ENCODE assay signal across 1 cellular context in genomic region chr10:2121315-2121714, GRCh38.
A peak's percentile ranks its signal among the peaks of the same experiment; 100 is the strongest.
TF ChIP-seq lines count a peak whose summit lies in the region.

No MANE protein-coding gene starts in this region.

TF ChIP-seq in HEK293, 187 proteins besides CTCF, POLR2A, EP300 and RAD21 (continued from another document and continues in another):
- TF ChIP-seq, protein P1, sequence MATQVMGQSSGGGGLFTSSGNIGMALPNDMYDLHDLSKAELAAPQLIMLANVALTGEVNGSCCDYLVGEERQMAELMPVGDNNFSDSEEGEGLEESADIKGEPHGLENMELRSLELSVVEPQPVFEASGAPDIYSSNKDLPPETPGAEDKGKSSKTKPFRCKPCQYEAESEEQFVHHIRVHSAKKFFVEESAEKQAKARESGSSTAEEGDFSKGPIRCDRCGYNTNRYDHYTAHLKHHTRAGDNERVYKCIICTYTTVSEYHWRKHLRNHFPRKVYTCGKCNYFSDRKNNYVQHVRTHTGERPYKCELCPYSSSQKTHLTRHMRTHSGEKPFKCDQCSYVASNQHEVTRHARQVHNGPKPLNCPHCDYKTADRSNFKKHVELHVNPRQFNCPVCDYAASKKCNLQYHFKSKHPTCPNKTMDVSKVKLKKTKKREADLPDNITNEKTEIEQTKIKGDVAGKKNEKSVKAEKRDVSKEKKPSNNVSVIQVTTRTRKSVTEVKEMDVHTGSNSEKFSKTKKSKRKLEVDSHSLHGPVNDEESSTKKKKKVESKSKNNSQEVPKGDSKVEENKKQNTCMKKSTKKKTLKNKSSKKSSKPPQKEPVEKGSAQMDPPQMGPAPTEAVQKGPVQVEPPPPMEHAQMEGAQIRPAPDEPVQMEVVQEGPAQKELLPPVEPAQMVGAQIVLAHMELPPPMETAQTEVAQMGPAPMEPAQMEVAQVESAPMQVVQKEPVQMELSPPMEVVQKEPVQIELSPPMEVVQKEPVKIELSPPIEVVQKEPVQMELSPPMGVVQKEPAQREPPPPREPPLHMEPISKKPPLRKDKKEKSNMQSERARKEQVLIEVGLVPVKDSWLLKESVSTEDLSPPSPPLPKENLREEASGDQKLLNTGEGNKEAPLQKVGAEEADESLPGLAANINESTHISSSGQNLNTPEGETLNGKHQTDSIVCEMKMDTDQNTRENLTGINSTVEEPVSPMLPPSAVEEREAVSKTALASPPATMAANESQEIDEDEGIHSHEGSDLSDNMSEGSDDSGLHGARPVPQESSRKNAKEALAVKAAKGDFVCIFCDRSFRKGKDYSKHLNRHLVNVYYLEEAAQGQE (tag by site-specific recombination; IDR thresholded peaks at IDR 0.05): peak; percentile 29; the same call in 1 of the 2 replicates
- TF ChIP-seq ZNF510 (tag by site-specific recombination; IDR thresholded peaks at IDR 0.05; ENCODE audit: insufficient replicate concordance) (peak; percentile 31), ZXDB (tag by site-specific recombination; IDR thresholded peaks at IDR 0.05) (0 out of 2 replicates have a peak, but pooled peaks have one; percentile 30), ZNF654 (tag by site-specific recombination; IDR thresholded peaks at IDR 0.05; ENCODE audit: low read depth) (peak; percentile 39; the same call in 1 of the 2 replicates), ZNF621 (tag by site-specific recombination; IDR thresholded peaks at IDR 0.05) (no peak), ZNF48 (tag by site-specific recombination; IDR thresholded peaks at IDR 0.05) (no peak), HOXD13 (CRISPR knock-in tag; IDR thresholded peaks at IDR 0.05; ENCODE audit: borderline replicate concordance) (no peak), ZNF426 (tag by site-specific recombination; IDR thresholded peaks at IDR 0.05) (peak; percentile 71), ZNF266 (tag by site-specific recombination; IDR thresholded peaks at IDR 0.05; ENCODE audit: low read depth) (no peak), ZNF133 (tag by site-specific recombination; IDR thresholded peaks at IDR 0.05) (no peak), ZNF138 (tag by site-specific recombination; IDR thresholded peaks at IDR 0.05; ENCODE audit: borderline replicate concordance) (no peak), SP7 (tag by site-specific recombination; IDR thresholded peaks at IDR 0.05) (no peak), PBX3 (CRISPR knock-in tag; IDR thresholded peaks at IDR 0.05) (no peak), ZNF335 (tag by site-specific recombination; conservative IDR thresholded peaks at IDR 0.05) (no peak), ZNF140 (tag by site-specific recombination; IDR thresholded peaks at IDR 0.05) (peak; percentile 64; the same call in 1 of the 2 replicates), ZBTB48 (tag by site-specific recombination; IDR thresholded peaks at IDR 0.05) (no peak), ATF2 (tag by site-specific recombination; IDR thresholded peaks at IDR 0.05; ENCODE audit: low read depth) (no peak), ZNF416 (tag by site-specific recombination; IDR thresholded peaks at IDR 0.05) (no peak), ZNF433 (tag by site-specific recombination; IDR thresholded peaks at IDR 0.05; ENCODE audit: low read depth) (0 out of 2 replicates have a peak, but pooled peaks have one; percentile 17), ZNF184 (tag by site-specific recombination; IDR thresholded peaks at IDR 0.05) (no peak), RBAK (tag by site-specific recombination; IDR thresholded peaks at IDR 0.05) (no peak), ZBTB7A (tag by site-specific recombination; IDR thresholded peaks at IDR 0.05; ENCODE audit: low read depth) (no peak), PRDM10 (tag by site-specific recombination; IDR thresholded peaks at IDR 0.05) (no peak), ZFP69B (tag by site-specific recombination; IDR thresholded peaks at IDR 0.05) (no peak), ZNF623 (tag by site-specific recombination; IDR thresholded peaks at IDR 0.05) (peak; percentile 60), ZBTB1 (tag by site-specific recombination; IDR thresholded peaks at IDR 0.05) (no peak), ZNF394 (tag by site-specific recombination; IDR thresholded peaks at IDR 0.05; ENCODE audit: borderline replicate concordance) (peak; percentile 81; the same call in 1 of the 2 replicates), ZBTB11 (tag by site-specific recombination; conservative IDR thresholded peaks at IDR 0.05; ENCODE audit: low read depth) (peak; percentile 68), ZNF404 (tag by site-specific recombination; IDR thresholded peaks at IDR 0.05) (no peak), ZNF169 (tag by site-specific recombination; IDR thresholded peaks at IDR 0.05) (no peak), GLI2 (tag by site-specific recombination; IDR thresholded peaks at IDR 0.05; ENCODE audit: borderline replicate concordance, low read depth) (peak; percentile 31; the same call in 1 of the 2 replicates), ZNF777 (tag by site-specific recombination; IDR thresholded peaks at IDR 0.05; ENCODE audit: borderline replicate concordance) (no peak), ZBTB8A (tag by site-specific recombination; IDR thresholded peaks at IDR 0.05) (0 out of 2 replicates have a peak, but pooled peaks have one; percentile 43), EGR2 (tag by site-specific recombination; IDR thresholded peaks at IDR 0.05; ENCODE audit: low read depth) (no peak), ZNF629 (tag by site-specific recombination; IDR thresholded peaks at IDR 0.05) (no peak), ZSCAN30 (tag by site-specific recombination; IDR thresholded peaks at IDR 0.05) (no peak), ZBTB20 (tag by site-specific recombination; IDR thresholded peaks at IDR 0.05) (no peak), ZNF132 (tag by site-specific recombination; IDR thresholded peaks at IDR 0.05; ENCODE audit: borderline replicate concordance) (no peak), ZNF610 (tag by site-specific recombination; IDR thresholded peaks at IDR 0.05; ENCODE audit: borderline replicate concordance) (no peak), SCRT1 (tag by site-specific recombination; IDR thresholded peaks at IDR 0.05; ENCODE audit: borderline replicate concordance) (no peak)
- TF ChIP-seq, protein P2, sequence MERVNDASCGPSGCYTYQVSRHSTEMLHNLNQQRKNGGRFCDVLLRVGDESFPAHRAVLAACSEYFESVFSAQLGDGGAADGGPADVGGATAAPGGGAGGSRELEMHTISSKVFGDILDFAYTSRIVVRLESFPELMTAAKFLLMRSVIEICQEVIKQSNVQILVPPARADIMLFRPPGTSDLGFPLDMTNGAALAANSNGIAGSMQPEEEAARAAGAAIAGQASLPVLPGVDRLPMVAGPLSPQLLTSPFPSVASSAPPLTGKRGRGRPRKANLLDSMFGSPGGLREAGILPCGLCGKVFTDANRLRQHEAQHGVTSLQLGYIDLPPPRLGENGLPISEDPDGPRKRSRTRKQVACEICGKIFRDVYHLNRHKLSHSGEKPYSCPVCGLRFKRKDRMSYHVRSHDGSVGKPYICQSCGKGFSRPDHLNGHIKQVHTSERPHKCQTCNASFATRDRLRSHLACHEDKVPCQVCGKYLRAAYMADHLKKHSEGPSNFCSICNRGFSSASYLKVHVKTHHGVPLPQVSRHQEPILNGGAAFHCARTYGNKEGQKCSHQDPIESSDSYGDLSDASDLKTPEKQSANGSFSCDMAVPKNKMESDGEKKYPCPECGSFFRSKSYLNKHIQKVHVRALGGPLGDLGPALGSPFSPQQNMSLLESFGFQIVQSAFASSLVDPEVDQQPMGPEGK (tag by site-specific recombination; IDR thresholded peaks at IDR 0.05): no peak
- TF ChIP-seq, protein P3, sequence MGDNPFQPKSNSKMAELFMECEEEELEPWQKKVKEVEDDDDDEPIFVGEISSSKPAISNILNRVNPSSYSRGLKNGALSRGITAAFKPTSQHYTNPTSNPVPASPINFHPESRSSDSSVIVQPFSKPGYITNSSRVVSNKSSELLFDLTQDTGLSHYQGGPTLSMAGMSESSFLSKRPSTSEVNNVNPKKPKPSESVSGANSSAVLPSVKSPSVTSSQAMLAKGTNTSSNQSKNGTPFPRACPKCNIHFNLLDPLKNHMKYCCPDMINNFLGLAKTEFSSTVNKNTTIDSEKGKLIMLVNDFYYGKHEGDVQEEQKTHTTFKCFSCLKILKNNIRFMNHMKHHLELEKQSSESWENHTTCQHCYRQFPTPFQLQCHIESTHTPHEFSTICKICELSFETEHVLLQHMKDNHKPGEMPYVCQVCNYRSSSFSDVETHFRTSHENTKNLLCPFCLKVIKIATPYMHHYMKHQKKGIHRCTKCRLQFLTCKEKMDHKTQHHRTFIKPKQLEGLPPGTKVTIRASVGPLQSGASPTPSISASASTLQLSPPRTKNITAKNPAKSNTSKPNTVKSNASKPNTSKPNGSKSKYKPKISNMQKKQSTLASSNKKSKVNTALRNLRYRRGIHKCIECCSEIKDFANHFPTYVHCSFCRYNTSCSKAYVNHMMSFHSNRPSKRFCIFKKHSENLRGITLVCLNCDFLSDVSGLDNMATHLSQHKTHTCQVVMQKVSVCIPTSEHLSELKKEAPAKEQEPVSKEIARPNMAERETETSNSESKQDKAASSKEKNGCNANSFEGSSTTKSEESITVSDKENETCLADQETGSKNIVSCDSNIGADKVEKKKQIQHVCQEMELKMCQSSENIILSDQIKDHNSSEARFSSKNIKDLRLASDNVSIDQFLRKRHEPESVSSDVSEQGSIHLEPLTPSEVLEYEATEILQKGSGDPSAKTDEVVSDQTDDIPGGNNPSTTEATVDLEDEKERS (tag by site-specific recombination; IDR thresholded peaks at IDR 0.05): no peak
